ENCODE assay signal across 39 cellular contexts in the genomic region with DNA sequence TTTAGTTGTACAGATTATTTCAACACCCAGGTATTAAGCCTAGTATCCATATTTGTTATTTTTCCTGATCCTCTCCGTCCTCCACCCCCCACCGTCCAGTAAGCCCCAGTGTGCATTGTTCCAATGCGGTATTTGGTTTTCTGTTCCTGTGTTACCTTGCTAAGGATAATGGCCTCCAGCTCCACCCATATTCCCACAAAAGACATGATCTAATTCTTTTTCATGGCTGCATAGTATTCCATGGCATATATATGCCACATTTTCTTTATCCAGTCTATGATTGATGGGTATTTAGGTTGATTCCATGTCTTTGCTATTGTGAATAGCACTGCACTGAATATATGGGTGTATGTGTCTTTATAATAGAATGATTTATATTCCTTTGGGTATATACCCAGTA. TPM values are rescaled to one million over a fixed set of nuclear protein-coding genes. Genes with fewer than 3 reads are reported as not detected.
"Had no signal": no experiment of that assay in that cellular context is flagged by ENCODE, and none has a peak within 500 bp of the region (broad histone marks: within the 10 kb centered on the region; RNA-seq: fewer than 3 reads in every experiment).

No MANE protein-coding gene starts in this region.

- H3K27me3 Mint-ChIP-seq: activated CD8-positive, alpha-beta memory T cell treated with anti-CD3 and anti-CD28 coated beads, Interleukin-2, amount 10 ng/mL, durations not matched to agents 7 days and 5 days had no signal

- H3K27me3 ChIP-seq: adrenal gland, body of pancreas, brain microvascular endothelial cell, breast epithelium had no signal

- H3K4me1 Mint-ChIP-seq: activated CD4-positive, alpha-beta memory T cell treated with anti-CD3 and anti-CD28 coated beads, Interleukin-2, amount 10 ng/mL, durations not matched to agents 7 days and 5 days; activated CD4-positive, alpha-beta T cell treated with anti-CD3 and anti-CD28 coated beads for 36 hours; activated CD4-positive, alpha-beta T cell treated with anti-CD3 and anti-CD28 coated beads, Interleukin-2, amount 10 ng/mL, durations not matched to agents 7 days and 5 days; activated CD8-positive, alpha-beta memory T cell treated with anti-CD3 and anti-CD28 coated beads, Interleukin-2, amount 10 ng/mL, durations not matched to agents 7 days and 5 days; activated T-helper 17 cell treated with anti-CD3 and anti-CD28 coated beads, Interleukin-2, amount 50 U/mL, for 72 hours had no signal

- H3K36me3 ChIP-seq: adrenal gland, brain microvascular endothelial cell, breast epithelium had no signal

- FAIRE-seq: astrocyte, colon, TTC549 had no signal

- H3K27ac ChIP-seq: adrenal gland, body of pancreas, brain microvascular endothelial cell, breast epithelium, VCaP had no signal

- H3K27ac Mint-ChIP-seq: activated CD4-positive, alpha-beta memory T cell treated with anti-CD3 and anti-CD28 coated beads, Interleukin-2, amount 10 ng/mL, durations not matched to agents 7 days and 5 days; activated CD4-positive, alpha-beta T cell treated with anti-CD3 and anti-CD28 coated beads for 36 hours; activated CD4-positive, alpha-beta T cell treated with anti-CD3 and anti-CD28 coated beads, Interleukin-2, amount 10 ng/mL, durations not matched to agents 7 days and 5 days; activated CD8-positive, alpha-beta memory T cell treated with anti-CD3 and anti-CD28 coated beads, Interleukin-2, amount 10 ng/mL, durations not matched to agents 7 days and 5 days; activated CD8-positive, alpha-beta T cell treated with anti-CD3 and anti-CD28 coated beads, Interleukin-2, amount 10 ng/mL, durations not matched to agents 7 days and 5 days; activated naive CD4-positive, alpha-beta T cell treated with anti-CD3 and anti-CD28 coated beads for 36 hours; activated naive CD4-positive, alpha-beta T cell treated with anti-CD3 and anti-CD28 coated beads, Interleukin-2, amount 50 U/mL, for 72 hours; activated naive CD8-positive, alpha-beta T cell treated with anti-CD3 and anti-CD28 coated beads for 36 hours; activated T-cell treated with anti-CD3 and anti-CD28 coated beads, Interleukin-2, amount 50 U/mL, for 72 hours; activated T-helper 1 cell treated with anti-CD3 and anti-CD28 coated beads, Interleukin-12 subunit alpha, Interleukin-12 subunit beta, Interleukin-2, Interleukin-4 antibody, amounts not matched to agents 30 ng/mL and 10 ng/mL and 1 ng/mL, durations not matched to agents 14 hours and 24 hours and 36 hours; activated T-helper 17 cell treated with anti-CD3 and anti-CD28 coated beads, Interleukin-2, amount 50 U/mL, for 72 hours; T-helper 1 cell treated with Interleukin-12 subunit alpha and Interleukin-12 subunit beta and Interleukin-4 antibody, amounts not matched to agents 30 μg/mL and 1 μg/mL, for 36 hours; T-helper 2 cell treated with Interferon-gamma antibody and Interleukin-4, amounts not matched to agents 5 μg/mL and 100 μg/mL, for 36 hours had no signal

- ATAC-seq: activated CD4-positive, alpha-beta T cell treated with anti-CD3 and anti-CD28 coated beads for 36 hours; activated CD4-positive, CD25-positive, alpha-beta regulatory T cell treated with anti-CD3 and anti-CD28 coated beads, Interleukin-2, amount 50 U/mL, for 24 hours; activated CD8-positive, alpha-beta memory T cell treated with anti-CD3 and anti-CD28 coated beads, Interleukin-2, amount 10 ng/mL, durations not matched to agents 7 days and 5 days; activated CD8-positive, alpha-beta T cell treated with anti-CD3 and anti-CD28 coated beads, Interleukin-2, amount 10 ng/mL, durations not matched to agents 7 days and 5 days; activated naive CD4-positive, alpha-beta T cell treated with anti-CD3 and anti-CD28 coated beads, Interleukin-2, amount 50 U/mL, for 72 hours; activated T-cell treated with anti-CD3 and anti-CD28 coated beads, Interleukin-2, amount 50 U/mL, for 4 hours; activated T-cell treated with anti-CD3 and anti-CD28 coated beads, Interleukin-2, amount 50 U/mL, for 72 hours; activated T-helper 17 cell treated with anti-CD3 and anti-CD28 coated beads, Interleukin-2, amount 50 U/mL, for 72 hours; body of pancreas had no signal

- H3K36me3 Mint-ChIP-seq: activated CD8-positive, alpha-beta memory T cell treated with anti-CD3 and anti-CD28 coated beads, Interleukin-2, amount 10 ng/mL, durations not matched to agents 7 days and 5 days; activated naive CD4-positive, alpha-beta T cell treated with anti-CD3 and anti-CD28 coated beads, Interleukin-2, amount 50 U/mL, for 72 hours; activated naive CD8-positive, alpha-beta T cell treated with anti-CD3 and anti-CD28 coated beads for 36 hours had no signal

- H3K9me3 ChIP-seq: adrenal gland, breast epithelium had no signal

- H3K9me3 Mint-ChIP-seq: activated CD4-positive, alpha-beta memory T cell treated with anti-CD3 and anti-CD28 coated beads, Interleukin-2, amount 10 ng/mL, durations not matched to agents 7 days and 5 days; activated CD4-positive, alpha-beta T cell treated with anti-CD3 and anti-CD28 coated beads, Interleukin-2, amount 10 ng/mL, durations not matched to agents 7 days and 5 days; activated naive CD4-positive, alpha-beta T cell treated with anti-CD3 and anti-CD28 coated beads, Interleukin-2, amount 50 U/mL, for 72 hours; T-helper 2 cell treated with Interferon-gamma antibody and Interleukin-4, amounts not matched to agents 5 μg/mL and 100 μg/mL, for 36 hours had no signal

- H3K4me1 ChIP-seq: breast epithelium had no signal

- DNase-seq: activated CD4-positive, alpha-beta memory T cell treated with anti-CD3 and anti-CD28 coated beads, Interleukin-2, amount 10 ng/mL, durations not matched to agents 7 days and 5 days; activated CD4-positive, alpha-beta T cell treated with anti-CD3 and anti-CD28 coated beads for 1 hour; activated CD4-positive, alpha-beta T cell treated with anti-CD3 and anti-CD28 coated beads for 36 hours; activated CD4-positive, alpha-beta T cell treated with anti-CD3 and anti-CD28 coated beads for 48 hours; activated CD4-positive, alpha-beta T cell treated with anti-CD3 and anti-CD28 coated beads, Interleukin-2, amount 10 ng/mL, durations not matched to agents 7 days and 5 days; activated CD4-positive, alpha-beta T cell treated with anti-CD3 and anti-CD28 coated beads, Interleukin-2, amount 50 U/mL, for 48 hours; activated CD4-positive, CD25-positive, alpha-beta regulatory T cell; activated CD8-positive, alpha-beta memory T cell treated with anti-CD3 and anti-CD28 coated beads for 24 hours; activated CD8-positive, alpha-beta memory T cell treated with anti-CD3 and anti-CD28 coated beads, Interleukin-2, amount 10 ng/mL, durations not matched to agents 7 days and 5 days; activated CD8-positive, alpha-beta T cell treated with anti-CD3 and anti-CD28 coated beads, Interleukin-2, amount 10 ng/mL, durations not matched to agents 7 days and 5 days; activated effector memory CD4-positive, alpha-beta T cell treated with anti-CD3 and anti-CD28 coated beads, Interleukin-2, amount 50 U/mL, for 16 hours; activated gamma-delta T cell treated with Interleukin-2 at 50 U/mL for 16 hours; activated naive CD4-positive, alpha-beta T cell; activated naive CD4-positive, alpha-beta T cell treated with anti-CD3 and anti-CD28 coated beads for 36 hours; activated naive CD4-positive, alpha-beta T cell treated with anti-CD3 and anti-CD28 coated beads, Interleukin-2, amount 50 U/mL, for 16 hours; activated naive CD8-positive, alpha-beta T cell treated with anti-CD3 and anti-CD28 coated beads for 36 hours; activated T-cell treated with anti-CD3 and anti-CD28 coated beads for 4 hours; activated T-cell treated with anti-CD3 and anti-CD28 coated beads, Interleukin-2, amount 50 U/mL, for 1 hour; activated T-cell treated with anti-CD3 and anti-CD28 coated beads, Interleukin-2, amount 50 U/mL, for 4 hours; activated T-cell treated with anti-CD3 and anti-CD28 coated beads, Interleukin-2, amount 50 U/mL, for 72 hours; adrenal gland; amniotic stem cell; aorta; body of pancreas; brain microvascular endothelial cell; central memory CD4-positive, alpha-beta T cell; T-helper 2 cell; T-helper 9 cell had no signal

- H3K4me3 Mint-ChIP-seq: activated CD4-positive, alpha-beta memory T cell treated with anti-CD3 and anti-CD28 coated beads, Interleukin-2, amount 10 ng/mL, durations not matched to agents 7 days and 5 days; activated CD4-positive, alpha-beta T cell treated with anti-CD3 and anti-CD28 coated beads for 36 hours; activated CD4-positive, alpha-beta T cell treated with anti-CD3 and anti-CD28 coated beads, Interleukin-2, amount 10 ng/mL, durations not matched to agents 7 days and 5 days; activated CD8-positive, alpha-beta memory T cell treated with anti-CD3 and anti-CD28 coated beads, Interleukin-2, amount 10 ng/mL, durations not matched to agents 7 days and 5 days; activated CD8-positive, alpha-beta T cell treated with anti-CD3 and anti-CD28 coated beads, Interleukin-2, amount 10 ng/mL, durations not matched to agents 7 days and 5 days; activated naive CD4-positive, alpha-beta T cell treated with anti-CD3 and anti-CD28 coated beads for 36 hours; activated naive CD8-positive, alpha-beta T cell treated with anti-CD3 and anti-CD28 coated beads for 36 hours; activated T-cell treated with anti-CD3 and anti-CD28 coated beads, Interleukin-2, amount 50 U/mL, for 4 hours; activated T-cell treated with anti-CD3 and anti-CD28 coated beads, Interleukin-2, amount 50 U/mL, for 72 hours; activated T-helper 1 cell treated with anti-CD3 and anti-CD28 coated beads, Interleukin-12 subunit alpha, Interleukin-12 subunit beta, Interleukin-2, Interleukin-4 antibody, amounts not matched to agents 30 ng/mL and 10 ng/mL and 1 ng/mL, durations not matched to agents 14 hours and 24 hours and 36 hours; activated T-helper 17 cell treated with anti-CD3 and anti-CD28 coated beads, Interleukin-2, amount 50 U/mL, for 72 hours; T-helper 1 cell treated with Interleukin-12 subunit alpha and Interleukin-12 subunit beta and Interleukin-4 antibody, amounts not matched to agents 30 μg/mL and 1 μg/mL, for 36 hours; T-helper 2 cell treated with Interferon-gamma antibody and Interleukin-4, amounts not matched to agents 5 μg/mL and 100 μg/mL, for 36 hours had no signal

- H3K4me3 ChIP-seq: adrenal gland, body of pancreas, breast epithelium had no signal

RNA-seq across cellular contexts. Expression of gene LNX1, which starts 22.1 kb away (rescaled TPM):
- total RNA-seq: activated CD4-positive, alpha-beta memory T cell treated with anti-CD3 and anti-CD28 coated beads, Interleukin-2, amount 10 ng/mL, durations not matched to agents 7 days and 5 days; activated CD4-positive, alpha-beta T cell treated with anti-CD3 and anti-CD28 coated beads for 36 hours; activated CD4-positive, alpha-beta T cell treated with anti-CD3 and anti-CD28 coated beads, Interleukin-2, amount 10 ng/mL, durations not matched to agents 7 days and 5 days; activated CD8-positive, alpha-beta memory T cell treated with anti-CD3 and anti-CD28 coated beads, Interleukin-2, amount 10 ng/mL, durations not matched to agents 7 days and 5 days; activated CD8-positive, alpha-beta T cell treated with anti-CD3 and anti-CD28 coated beads, Interleukin-2, amount 10 ng/mL, durations not matched to agents 7 days and 5 days; activated naive CD4-positive, alpha-beta T cell treated with anti-CD3 and anti-CD28 coated beads, Interleukin-2, amount 50 U/mL, for 72 hours; activated naive CD8-positive, alpha-beta T cell treated with anti-CD3 and anti-CD28 coated beads for 36 hours; activated T-helper 1 cell treated with anti-CD3 and anti-CD28 coated beads, Interleukin-12 subunit alpha, Interleukin-12 subunit beta, Interleukin-2, Interleukin-4 antibody, amounts not matched to agents 30 ng/mL and 10 ng/mL and 1 ng/mL, durations not matched to agents 14 hours and 24 hours and 36 hours; activated T-helper 17 cell treated with anti-CD3 and anti-CD28 coated beads, Interleukin-2, amount 50 U/mL, for 72 hours had no signal
